In the genomic region with DNA sequence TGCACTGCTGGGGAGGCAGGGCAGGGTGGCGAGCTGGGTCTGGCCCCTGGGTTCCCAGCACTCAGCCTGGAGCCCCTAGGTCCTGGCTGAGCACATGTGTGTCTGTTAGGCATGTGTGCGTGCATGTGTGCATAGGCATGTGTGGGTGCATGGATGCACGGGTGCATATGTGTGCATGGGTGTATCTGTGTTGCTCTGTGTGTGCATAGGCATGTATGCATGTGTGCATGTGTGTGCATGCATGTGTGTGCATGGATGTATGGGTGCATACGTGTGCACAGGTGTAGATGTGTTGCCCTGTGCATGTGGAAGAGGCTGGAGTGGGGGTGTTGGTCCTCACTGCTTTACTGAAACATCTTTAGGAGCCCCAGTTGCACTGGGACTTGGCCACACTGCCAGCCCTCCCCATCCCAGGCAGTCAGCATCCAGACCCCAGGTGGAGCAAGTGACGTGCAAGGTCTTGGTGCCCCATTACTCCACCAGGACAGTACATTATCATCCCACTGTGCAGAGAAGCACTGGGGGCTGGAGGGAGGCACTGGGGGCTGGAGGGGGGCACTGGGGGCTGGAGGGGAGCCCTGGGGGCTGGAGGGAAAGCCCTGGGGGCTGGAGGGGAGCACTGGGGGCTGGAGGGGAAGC, we compare ENCODE assay signal across 1 cellular context.
TF ChIP-seq lines count a peak whose summit lies in the region.

No MANE protein-coding gene starts in this region.

TF ChIP-seq in GM23338, 12 proteins besides CTCF, POLR2A, EP300 and RAD21:
- TF ChIP-seq, protein P1, sequence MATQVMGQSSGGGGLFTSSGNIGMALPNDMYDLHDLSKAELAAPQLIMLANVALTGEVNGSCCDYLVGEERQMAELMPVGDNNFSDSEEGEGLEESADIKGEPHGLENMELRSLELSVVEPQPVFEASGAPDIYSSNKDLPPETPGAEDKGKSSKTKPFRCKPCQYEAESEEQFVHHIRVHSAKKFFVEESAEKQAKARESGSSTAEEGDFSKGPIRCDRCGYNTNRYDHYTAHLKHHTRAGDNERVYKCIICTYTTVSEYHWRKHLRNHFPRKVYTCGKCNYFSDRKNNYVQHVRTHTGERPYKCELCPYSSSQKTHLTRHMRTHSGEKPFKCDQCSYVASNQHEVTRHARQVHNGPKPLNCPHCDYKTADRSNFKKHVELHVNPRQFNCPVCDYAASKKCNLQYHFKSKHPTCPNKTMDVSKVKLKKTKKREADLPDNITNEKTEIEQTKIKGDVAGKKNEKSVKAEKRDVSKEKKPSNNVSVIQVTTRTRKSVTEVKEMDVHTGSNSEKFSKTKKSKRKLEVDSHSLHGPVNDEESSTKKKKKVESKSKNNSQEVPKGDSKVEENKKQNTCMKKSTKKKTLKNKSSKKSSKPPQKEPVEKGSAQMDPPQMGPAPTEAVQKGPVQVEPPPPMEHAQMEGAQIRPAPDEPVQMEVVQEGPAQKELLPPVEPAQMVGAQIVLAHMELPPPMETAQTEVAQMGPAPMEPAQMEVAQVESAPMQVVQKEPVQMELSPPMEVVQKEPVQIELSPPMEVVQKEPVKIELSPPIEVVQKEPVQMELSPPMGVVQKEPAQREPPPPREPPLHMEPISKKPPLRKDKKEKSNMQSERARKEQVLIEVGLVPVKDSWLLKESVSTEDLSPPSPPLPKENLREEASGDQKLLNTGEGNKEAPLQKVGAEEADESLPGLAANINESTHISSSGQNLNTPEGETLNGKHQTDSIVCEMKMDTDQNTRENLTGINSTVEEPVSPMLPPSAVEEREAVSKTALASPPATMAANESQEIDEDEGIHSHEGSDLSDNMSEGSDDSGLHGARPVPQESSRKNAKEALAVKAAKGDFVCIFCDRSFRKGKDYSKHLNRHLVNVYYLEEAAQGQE (IDR thresholded peaks at IDR 0.05; ENCODE audit: unreplicated experiment): no peak
- no peak for TF ChIP-seq STAT1 (IDR thresholded peaks at IDR 0.05; ENCODE audit: unreplicated experiment)
